Comparison of ENCODE assay signal across 8 cellular contexts in genomic region chr18:24659837-24660720, GRCh38.
DNase-seq lines count a peak whose midpoint lies in the region; ATAC-seq and TF ChIP-seq lines count a peak whose summit lies in the region.

No MANE protein-coding gene starts in this region.

- peak overlapping the region; percentile 87 for H3K4me2 ChIP-seq in BLaER1
- peak overlapping the region; percentile 30 for H3K4me2 ChIP-seq in Karpas-422 (ENCODE audit: low read depth, low read length, poor library complexity, severe bottlenecking)

- H3K27me3 ChIP-seq in BLaER1 (no peaks in the 10 kb centered on the region), Karpas-422 (ENCODE audit: low read length) (no peaks in the 10 kb centered on the region)

- no peak for TF ChIP-seq CTCF in mucosa of descending colon (IDR thresholded peaks at IDR 0.05)

- DNase-seq in Karpas-422 (no peak), mucosa of descending colon (peak; percentile 26 to 54 (median 40)), AML-193 (lab: John Stamatoyannopoulos, UW) (no peak), OCI-M2 (lab: John Stamatoyannopoulos, UW; ENCODE audit: unreplicated experiment) (no peak)
- peak; percentile 17 for DNase-seq in activated naive CD4-positive, alpha-beta T cell treated with Interleukin-2 at 50 U/mL for 16 hours
- DNase-seq in effector CD4-positive, alpha-beta T cell, result no peak

- H2AFZ ChIP-seq in Karpas-422 (ENCODE audit: low read length), result no peak overlapping the region

- H3K9ac ChIP-seq in BLaER1 (peak overlapping the region; percentile 3; the same call in 1 of the 2 replicates), Karpas-422 (ENCODE audit: low read length) (no peak overlapping the region)

- H3K9me2 ChIP-seq in Karpas-422 (replicated peaks; ENCODE audit: insufficient read depth, low read length), result no peaks in the 10 kb centered on the region

- no peaks in the 10 kb centered on the region for H3K79me2 ChIP-seq in Karpas-422 (ENCODE audit: low read length)

- H3K9me3 ChIP-seq in BLaER1, result no peaks in the 10 kb centered on the region
- H3K9me3 ChIP-seq in Karpas-422 (ENCODE audit: low read length), result no peaks in the 10 kb centered on the region
- no peaks in the 10 kb centered on the region for H3K9me3 ChIP-seq in mucosa of descending colon

- ATAC-seq in GM19397 (IDR thresholded peaks at IDR 0.05; ENCODE audit: unreplicated experiment) (peak; percentile 67), mucosa of descending colon (peak; percentile 79)

- intact Hi-C loops in mucosa of descending colon (cut with DNase I, micrococcal nuclease), result no loop called here

- H4K20me1 ChIP-seq in BLaER1 (no peaks in the 10 kb centered on the region), Karpas-422 (ENCODE audit: insufficient read depth, low read depth, low read length) (no peaks in the 10 kb centered on the region)

- H3K36me3 ChIP-seq in BLaER1 (no peaks in the 10 kb centered on the region), Karpas-422 (ENCODE audit: insufficient read depth, low read length) (no peaks in the 10 kb centered on the region), mucosa of descending colon (ENCODE audit: low read depth) (no peaks in the 10 kb centered on the region)

- peaks cover 43% of the 10 kb centered on the region for H3K4me1 ChIP-seq in BLaER1
- H3K4me1 ChIP-seq in Karpas-422 (ENCODE audit: low read length), result peaks cover 6% of the 10 kb centered on the region; the same call in 1 of the 2 replicates
- peaks cover 12% of the 10 kb centered on the region for H3K4me1 ChIP-seq in mucosa of descending colon (ENCODE audit: low read depth)

- H3K4me3 ChIP-seq in BLaER1, result peak overlapping the region; percentile 48
- H3K4me3 ChIP-seq in Karpas-422 (ENCODE audit: low read length), result no peak overlapping the region
- no peak overlapping the region for H3K4me3 ChIP-seq in mucosa of descending colon

- H3K27ac ChIP-seq in BLaER1, result no peak overlapping the region
- H3K27ac ChIP-seq in Karpas-422 (ENCODE audit: low read length), result no peak overlapping the region

Comparison
In these comparisons a context has a peak if more than half of its experiments do, and no peak if none do; other contexts are left out.
1. DNase-seq: peak in activated naive CD4-positive, alpha-beta T cell treated with Interleukin-2 at 50 U/mL for 16 hours (single experiment) and mucosa of descending colon (3 of 3); none in Karpas-422 (single experiment), effector CD4-positive, alpha-beta T cell (single experiment), AML-193 (0 of 2) and OCI-M2 (single experiment).